Comparison of ENCODE assay signal across 27 cellular contexts in genomic region chr2:3745901-3746300, GRCh38. TPM values are rescaled to one million over a fixed set of nuclear protein-coding genes. Genes with fewer than 3 reads are reported as not detected.
"Had no signal": no experiment of that assay in that cellular context is flagged by ENCODE, and none has a peak within 500 bp of the region (broad histone marks: within the 10 kb centered on the region; RNA-seq: fewer than 3 reads in every experiment).

No MANE protein-coding gene starts in this region.

- H3K4me1 Mint-ChIP-seq: immature natural killer cell, nephron had no signal

- H3K4me3 Mint-ChIP-seq: activated T-helper 1 cell treated with anti-CD3 and anti-CD28 coated beads, Interleukin-12 subunit alpha, Interleukin-12 subunit beta, Interleukin-2, Interleukin-4 antibody, amounts not matched to agents 30 ng/mL and 10 ng/mL and 1 ng/mL, durations not matched to agents 14 hours and 24 hours and 36 hours; immature natural killer cell; nephron had no signal

- H3K9me3 Mint-ChIP-seq: activated T-helper 1 cell treated with anti-CD3 and anti-CD28 coated beads, Interleukin-12 subunit alpha, Interleukin-12 subunit beta, Interleukin-2, Interleukin-4 antibody, amounts not matched to agents 30 ng/mL and 10 ng/mL and 1 ng/mL, durations not matched to agents 14 hours and 24 hours and 36 hours; immature natural killer cell had no signal

- H3K36me3 Mint-ChIP-seq: immature natural killer cell had no signal

- H3K27ac Mint-ChIP-seq: activated T-helper 1 cell treated with anti-CD3 and anti-CD28 coated beads, Interleukin-12 subunit alpha, Interleukin-12 subunit beta, Interleukin-2, Interleukin-4 antibody, amounts not matched to agents 30 ng/mL and 10 ng/mL and 1 ng/mL, durations not matched to agents 14 hours and 24 hours and 36 hours; immature natural killer cell; nephron had no signal

- DNase-seq: activated CD4-positive, alpha-beta T cell treated with anti-CD3 and anti-CD28 coated beads for 4 hours; activated CD4-positive, alpha-beta T cell treated with anti-CD3 and anti-CD28 coated beads, Interleukin-2, amount 50 U/mL, for 4 hours; activated effector memory CD4-positive, alpha-beta T cell treated with anti-CD3 and anti-CD28 coated beads, Interleukin-2, amount 50 U/mL, for 16 hours; activated naive CD4-positive, alpha-beta T cell treated with anti-CD3 and anti-CD28 coated beads, Interleukin-2, amount 50 U/mL, for 16 hours; activated T-cell treated with anti-CD3 and anti-CD28 coated beads, Interleukin-2, amount 50 U/mL, for 1 hour; amygdala; caudate nucleus; foreskin keratinocyte; heart left ventricle; hypothalamus; immature natural killer cell; kidney; left colon; mammary epithelial cell; ovary; retina; stimulated activated CD4-positive, alpha-beta T cell treated with anti-CD3 and anti-CD28 coated beads, Interleukin-12 subunit alpha, Interleukin-12 subunit beta, amount 100 ng/mL, for 4 hours; stimulated activated CD4-positive, alpha-beta T cell treated with anti-CD3 and anti-CD28 coated beads, Interleukin-4, amount 100 ng/mL, for 1 hour; stimulated activated naive CD8-positive, alpha-beta T cell treated with anti-CD3 and anti-CD28 coated beads, Interleukin-15, Interleukin-2, amounts not matched to agents 100 U/mL and 50 U/mL, for 24 hours; T-helper 9 cell; testis; transverse colon; uterus had no signal

RNA-seq across cellular contexts. Expression of gene DCDC2C, which starts 42.5 kb away (rescaled TPM):
- total RNA-seq: activated T-helper 1 cell treated with anti-CD3 and anti-CD28 coated beads, Interleukin-12 subunit alpha, Interleukin-12 subunit beta, Interleukin-2, Interleukin-4 antibody, amounts not matched to agents 30 ng/mL and 10 ng/mL and 1 ng/mL, durations not matched to agents 14 hours and 24 hours and 36 hours; chondrocyte; foreskin keratinocyte; heart left ventricle; kidney; left colon; liver; mammary epithelial cell; transverse colon; uterus had no signal
